In genomic region chr6:163999475-164000125, GRCh38 we compare ENCODE assay signal across 29 cellular contexts.
"Had no signal": no experiment of that assay in that cellular context is flagged by ENCODE, and none has a peak within 500 bp of the region (broad histone marks: within the 10 kb centered on the region; RNA-seq: fewer than 3 reads in every experiment).

No MANE protein-coding gene starts in this region.

- FAIRE-seq: bronchial epithelial cell, endometrium, TTC549, urothelium cell line had no signal

- H3K4me2 ChIP-seq: neural progenitor cell had no signal

- H3K27me3 ChIP-seq: ascending aorta, colonic mucosa, heart right ventricle, left lung, neural progenitor cell, right atrium auricular region, spleen, tibial nerve had no signal

- DNase-seq: activated CD4-positive, alpha-beta T cell treated with anti-CD3 and anti-CD28 coated beads for 48 hours; activated CD4-positive, alpha-beta T cell treated with anti-CD3 and anti-CD28 coated beads, Interleukin-2, amount 50 U/mL, for 48 hours; activated CD8-positive, alpha-beta memory T cell treated with anti-CD3 and anti-CD28 coated beads for 24 hours; activated effector memory CD4-positive, alpha-beta T cell treated with Interleukin-2 at 50 U/mL for 16 hours; activated naive CD4-positive, alpha-beta T cell treated with Interleukin-2 at 50 U/mL for 16 hours; activated naive CD8-positive, alpha-beta T cell treated with anti-CD3 and anti-CD28 coated beads for 36 hours; colonic mucosa; effector CD8-positive, alpha-beta T cell; foreskin fibroblast; heart right ventricle; kidney glomerular epithelial cell; left lung; lower lobe of right lung; mesendoderm; natural killer cell; occipital lobe; spleen; stimulated activated naive CD4-positive, alpha-beta T cell; WERI-Rb-1 had no signal

- H3K79me2 ChIP-seq: parathyroid adenoma had no signal

- H2AFZ ChIP-seq: neural progenitor cell, parathyroid adenoma had no signal

- H3K9me3 ChIP-seq: ascending aorta, colonic mucosa, heart right ventricle, left lung, lower lobe of right lung, right atrium auricular region, spleen, tibial nerve had no signal

- H3K4me1 ChIP-seq: ascending aorta, colonic mucosa, left lung, lower lobe of right lung, neural progenitor cell, parathyroid adenoma, right atrium auricular region, spleen, tibial nerve had no signal

- H3K36me3 ChIP-seq: ascending aorta, colonic mucosa, heart right ventricle, left lung, lower lobe of right lung, neural progenitor cell, right atrium auricular region, spleen, tibial nerve, WERI-Rb-1 had no signal

- H3K4me3 ChIP-seq: ascending aorta, colonic mucosa, heart right ventricle, left lung, lower lobe of right lung, neural progenitor cell, right atrium auricular region, spleen, tibial nerve had no signal

- H3K9ac ChIP-seq: neural progenitor cell, parathyroid adenoma had no signal

- H3K27ac ChIP-seq: ascending aorta, colonic mucosa, heart right ventricle, left lung, lower lobe of right lung, neural progenitor cell, parathyroid adenoma, right atrium auricular region, spleen, tibial nerve, WERI-Rb-1 had no signal

- ATAC-seq: activated CD4-positive, CD25-positive, alpha-beta regulatory T cell treated with anti-CD3 and anti-CD28 coated beads, Interleukin-2, amount 50 U/mL, for 24 hours; heart right ventricle; left lung; lower lobe of right lung; natural killer cell had no signal
